Comparison of ENCODE assay signal across 1 cellular context in the genomic region with DNA sequence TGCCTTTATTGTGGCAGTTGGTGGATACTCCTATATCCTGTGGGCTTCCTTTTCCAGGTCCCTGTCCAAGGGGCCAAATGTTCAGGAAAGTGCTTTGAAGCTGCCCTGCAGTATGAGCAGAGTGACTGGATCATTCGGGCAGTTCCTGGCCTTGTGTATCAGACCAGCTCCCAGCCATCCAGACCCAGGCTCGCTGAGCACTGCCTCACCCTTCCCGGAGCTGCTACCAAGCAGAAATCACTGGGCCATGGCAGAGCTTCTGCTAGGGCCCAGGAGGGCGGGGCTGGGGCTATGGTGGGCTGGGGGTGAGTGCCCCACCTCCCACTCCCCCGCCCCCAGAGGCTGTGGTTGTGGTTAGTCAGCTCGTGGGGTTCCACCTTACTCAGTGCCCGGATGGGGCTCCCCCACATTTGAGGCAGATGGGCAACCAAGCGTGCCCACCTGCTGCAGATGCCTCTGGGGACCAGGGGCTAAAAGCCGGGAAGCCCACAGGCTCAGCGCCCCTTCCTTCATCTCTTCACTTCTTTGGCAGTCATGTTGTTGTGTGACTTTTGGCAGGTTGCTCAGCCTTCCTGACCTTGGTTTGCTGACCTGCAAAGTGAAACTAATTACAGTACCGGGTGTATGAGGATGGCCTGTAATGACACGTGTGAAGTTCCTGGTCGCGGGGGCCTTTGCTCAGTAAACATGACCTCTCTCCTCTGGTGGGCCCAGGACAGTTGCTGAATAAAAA.
TF ChIP-seq lines count a peak whose summit lies in the region.

No MANE protein-coding gene starts in this region.

TF ChIP-seq in SK-N-SH treated with all-trans-retinoic acid at 6 μM for 48 hours, 23 proteins besides CTCF, POLR2A, EP300 and RAD21 (continued from another document):
- TF ChIP-seq, protein P1, sequence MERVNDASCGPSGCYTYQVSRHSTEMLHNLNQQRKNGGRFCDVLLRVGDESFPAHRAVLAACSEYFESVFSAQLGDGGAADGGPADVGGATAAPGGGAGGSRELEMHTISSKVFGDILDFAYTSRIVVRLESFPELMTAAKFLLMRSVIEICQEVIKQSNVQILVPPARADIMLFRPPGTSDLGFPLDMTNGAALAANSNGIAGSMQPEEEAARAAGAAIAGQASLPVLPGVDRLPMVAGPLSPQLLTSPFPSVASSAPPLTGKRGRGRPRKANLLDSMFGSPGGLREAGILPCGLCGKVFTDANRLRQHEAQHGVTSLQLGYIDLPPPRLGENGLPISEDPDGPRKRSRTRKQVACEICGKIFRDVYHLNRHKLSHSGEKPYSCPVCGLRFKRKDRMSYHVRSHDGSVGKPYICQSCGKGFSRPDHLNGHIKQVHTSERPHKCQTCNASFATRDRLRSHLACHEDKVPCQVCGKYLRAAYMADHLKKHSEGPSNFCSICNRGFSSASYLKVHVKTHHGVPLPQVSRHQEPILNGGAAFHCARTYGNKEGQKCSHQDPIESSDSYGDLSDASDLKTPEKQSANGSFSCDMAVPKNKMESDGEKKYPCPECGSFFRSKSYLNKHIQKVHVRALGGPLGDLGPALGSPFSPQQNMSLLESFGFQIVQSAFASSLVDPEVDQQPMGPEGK (CRISPR knock-in tag; IDR thresholded peaks at IDR 0.05; ENCODE audit: borderline replicate concordance), result no peak
- TF ChIP-seq TSHZ2 (CRISPR knock-in tag; IDR thresholded peaks at IDR 0.05), result no peak
